23 cellular contexts compared by ENCODE assay signal in the genomic region with DNA sequence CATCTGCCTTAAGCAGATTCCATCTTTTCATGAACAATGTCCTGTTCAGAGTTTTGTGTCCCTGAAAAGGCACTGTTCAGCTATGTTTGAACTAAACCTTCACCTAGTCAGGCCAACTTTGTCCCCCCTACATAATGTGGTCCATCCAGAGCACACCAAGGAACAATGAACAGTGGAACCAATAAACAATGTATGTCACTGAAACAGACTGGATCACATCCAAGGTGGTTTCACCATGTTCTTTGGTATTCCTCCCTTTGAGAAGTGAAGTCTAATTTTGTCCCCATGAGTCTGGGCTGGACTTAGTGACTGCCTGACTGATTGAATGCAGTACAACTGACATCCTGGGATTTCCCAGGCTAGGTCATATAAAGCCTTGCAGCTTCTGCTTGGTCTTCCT.
"Had no signal": no experiment of that assay in that cellular context is flagged by ENCODE, and none has a peak within 500 bp of the region (broad histone marks: within the 10 kb centered on the region; RNA-seq: fewer than 3 reads in every experiment).

No MANE protein-coding gene starts in this region.

- H3K4me1 ChIP-seq: left lung, lower lobe of right lung, parathyroid adenoma, right atrium auricular region, right lobe of liver, stomach, suprapubic skin, tibial nerve, uterus had no signal

- H3K27me3 ChIP-seq: left lung, right atrium auricular region, right lobe of liver, stomach, suprapubic skin, tibial nerve, uterus had no signal

- DNase-seq: hippocampal formation; kidney glomerular epithelial cell; left colon; left lung; lower lobe of right lung; mammary epithelial cell; mesenchymal stem cell; naive thymus-derived CD8-positive, alpha-beta T cell; nucleus accumbens; right lobe of liver; stimulated activated CD4-positive, alpha-beta T cell treated with anti-CD3 and anti-CD28 coated beads, Interleukin-1b, Interleukin-23, amount 100 ng/mL, for 48 hours; stimulated activated CD4-positive, alpha-beta T cell treated with anti-CD3 and anti-CD28 coated beads, Interleukin-2, amount 100 ng/mL, for 48 hours; stimulated activated CD4-positive, alpha-beta T cell treated with anti-CD3 and anti-CD28 coated beads, Interleukin-4, amount 100 ng/mL, for 4 hours; stimulated activated CD8-positive, alpha-beta memory T cell treated with anti-CD3 and anti-CD28 coated beads, Interleukin-4, amount 100 ng/mL, for 48 hours; stimulated activated naive CD8-positive, alpha-beta T cell treated with anti-CD3 and anti-CD28 coated beads, Interleukin-15, Interleukin-2, amounts not matched to agents 100 U/mL and 50 U/mL, for 24 hours; stomach; uterus had no signal

- H3K27ac ChIP-seq: left lung, lower lobe of right lung, parathyroid adenoma, right atrium auricular region, right lobe of liver, stomach, suprapubic skin, tibial nerve, uterus had no signal

- H3K9me3 ChIP-seq: left lung, lower lobe of right lung, right atrium auricular region, right lobe of liver, stomach, suprapubic skin, tibial nerve, uterus had no signal

- ATAC-seq: left colon; left lung; lower lobe of right lung; naive thymus-derived CD8-positive, alpha-beta T cell; right lobe of liver; stimulated activated memory B cell treated with anti-CD40 and anti-IgM and Interleukin-4, amounts not matched to agents 10 μg/mL and 1 μg/mL and 100 μg/mL, for 72 hours; stimulated activated naive CD8-positive, alpha-beta T cell treated with anti-CD3 and anti-CD28 coated beads, Interleukin-15, Interleukin-2, amounts not matched to agents 100 U/mL and 50 U/mL, for 24 hours had no signal

- H3K4me3 ChIP-seq: left lung, lower lobe of right lung, right atrium auricular region, right lobe of liver, smooth muscle cell, stomach, suprapubic skin, tibial nerve, uterus had no signal

- H3K36me3 ChIP-seq: left lung, lower lobe of right lung, right atrium auricular region, right lobe of liver, stomach, suprapubic skin, tibial nerve, uterus had no signal
